1 cellular context compared by ENCODE assay signal in the genomic region with DNA sequence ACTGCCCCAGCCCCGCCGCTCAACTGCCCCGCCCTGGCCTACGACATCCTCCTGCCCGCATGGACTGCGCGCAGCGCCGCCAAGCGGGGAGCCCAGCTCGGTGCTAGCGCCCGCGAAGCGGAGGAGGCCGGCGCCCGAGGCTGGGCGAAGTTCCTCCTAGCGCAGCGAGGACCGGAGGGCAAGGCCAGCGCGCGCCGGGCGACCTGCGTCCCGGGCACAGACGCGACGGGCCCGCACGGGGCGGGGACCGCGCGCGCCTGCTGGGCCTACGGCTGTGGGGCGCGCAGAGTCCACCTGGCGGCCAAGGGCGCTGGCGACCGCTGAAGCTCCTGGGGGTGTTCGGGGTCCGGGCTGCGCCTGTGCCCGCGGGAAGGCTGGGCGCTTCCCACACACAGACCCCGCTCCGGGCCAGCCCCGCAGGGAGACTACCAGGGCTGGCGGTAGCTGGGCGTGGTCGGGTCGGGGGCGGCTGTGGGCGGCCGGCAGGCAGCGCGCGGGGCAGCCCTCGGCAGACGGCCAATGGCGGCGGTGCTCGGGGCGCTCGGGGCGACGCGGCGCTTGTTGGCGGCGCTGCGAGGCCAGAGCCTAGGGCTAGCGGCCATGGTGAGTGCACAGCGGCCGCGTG.
TF ChIP-seq lines count a peak whose summit lies in the region.

A gene (plus strand): TSS at position 511 of the 625 bp plus-strand sequence. CDS start 9 bp downstream, at position 520.

TF ChIP-seq in HepG2, 621 proteins besides CTCF, POLR2A, EP300 and RAD21 (continued from another document and continues in another):
- no peak for TF ChIP-seq CREM (IDR thresholded peaks at IDR 0.05)
- no peak for TF ChIP-seq CREM (CRISPR knock-in tag; IDR thresholded peaks at IDR 0.05)
- no peak for TF ChIP-seq ZNF260 (CRISPR knock-in tag; IDR thresholded peaks at IDR 0.05; ENCODE audit: borderline replicate concordance, low read depth)
- peak; percentile 81 for TF ChIP-seq THAP11 (CRISPR knock-in tag; IDR thresholded peaks at IDR 0.05)
- peak; percentile 75; the same call in 1 of the 2 replicates for TF ChIP-seq ZNF788 (CRISPR knock-in tag; IDR thresholded peaks at IDR 0.05; ENCODE audit: borderline replicate concordance)
- TF ChIP-seq ZNF501 (CRISPR knock-in tag; IDR thresholded peaks at IDR 0.05) = no peak
- TF ChIP-seq, protein P1, sequence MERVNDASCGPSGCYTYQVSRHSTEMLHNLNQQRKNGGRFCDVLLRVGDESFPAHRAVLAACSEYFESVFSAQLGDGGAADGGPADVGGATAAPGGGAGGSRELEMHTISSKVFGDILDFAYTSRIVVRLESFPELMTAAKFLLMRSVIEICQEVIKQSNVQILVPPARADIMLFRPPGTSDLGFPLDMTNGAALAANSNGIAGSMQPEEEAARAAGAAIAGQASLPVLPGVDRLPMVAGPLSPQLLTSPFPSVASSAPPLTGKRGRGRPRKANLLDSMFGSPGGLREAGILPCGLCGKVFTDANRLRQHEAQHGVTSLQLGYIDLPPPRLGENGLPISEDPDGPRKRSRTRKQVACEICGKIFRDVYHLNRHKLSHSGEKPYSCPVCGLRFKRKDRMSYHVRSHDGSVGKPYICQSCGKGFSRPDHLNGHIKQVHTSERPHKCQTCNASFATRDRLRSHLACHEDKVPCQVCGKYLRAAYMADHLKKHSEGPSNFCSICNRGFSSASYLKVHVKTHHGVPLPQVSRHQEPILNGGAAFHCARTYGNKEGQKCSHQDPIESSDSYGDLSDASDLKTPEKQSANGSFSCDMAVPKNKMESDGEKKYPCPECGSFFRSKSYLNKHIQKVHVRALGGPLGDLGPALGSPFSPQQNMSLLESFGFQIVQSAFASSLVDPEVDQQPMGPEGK (CRISPR knock-in tag; IDR thresholded peaks at IDR 0.05) = peak; percentile 76
- peak; percentile 93 for TF ChIP-seq ZMYM2 (CRISPR knock-in tag; IDR thresholded peaks at IDR 0.05)
- TF ChIP-seq, protein P2, sequence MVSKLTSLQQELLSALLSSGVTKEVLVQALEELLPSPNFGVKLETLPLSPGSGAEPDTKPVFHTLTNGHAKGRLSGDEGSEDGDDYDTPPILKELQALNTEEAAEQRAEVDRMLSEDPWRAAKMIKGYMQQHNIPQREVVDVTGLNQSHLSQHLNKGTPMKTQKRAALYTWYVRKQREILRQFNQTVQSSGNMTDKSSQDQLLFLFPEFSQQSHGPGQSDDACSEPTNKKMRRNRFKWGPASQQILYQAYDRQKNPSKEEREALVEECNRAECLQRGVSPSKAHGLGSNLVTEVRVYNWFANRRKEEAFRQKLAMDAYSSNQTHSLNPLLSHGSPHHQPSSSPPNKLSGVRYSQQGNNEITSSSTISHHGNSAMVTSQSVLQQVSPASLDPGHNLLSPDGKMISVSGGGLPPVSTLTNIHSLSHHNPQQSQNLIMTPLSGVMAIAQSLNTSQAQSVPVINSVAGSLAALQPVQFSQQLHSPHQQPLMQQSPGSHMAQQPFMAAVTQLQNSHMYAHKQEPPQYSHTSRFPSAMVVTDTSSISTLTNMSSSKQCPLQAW (CRISPR knock-in tag; IDR thresholded peaks at IDR 0.05) = peak; percentile 56; the same call in 1 of the 2 replicates
- 0 out of 2 replicates have a peak, but pooled peaks have one; percentile 66 for TF ChIP-seq ZNF24 (IDR thresholded peaks at IDR 0.05)
- TF ChIP-seq SNRNP70 (IDR thresholded peaks at IDR 0.05; ENCODE audit: low read depth, low read length) = no peak
- no peak for TF ChIP-seq PRPF4 (IDR thresholded peaks at IDR 0.05; ENCODE audit: low read depth, low read length, poor library complexity, severe bottlenecking)
- TF ChIP-seq ZNF766 (CRISPR knock-in tag; IDR thresholded peaks at IDR 0.05; ENCODE audit: borderline replicate concordance) = 0 out of 2 replicates have a peak, but pooled peaks have one; percentile 60
- no peak for TF ChIP-seq ZNF10 (CRISPR knock-in tag; IDR thresholded peaks at IDR 0.05; ENCODE audit: borderline replicate concordance, low read depth)
- TF ChIP-seq JUN (CRISPR knock-in tag; IDR thresholded peaks at IDR 0.05) = no peak
- TF ChIP-seq ZNF75D (CRISPR knock-in tag; IDR thresholded peaks at IDR 0.05; ENCODE audit: borderline replicate concordance) = no peak
- 0 out of 2 replicates have a peak, but pooled peaks have one; percentile 26 for TF ChIP-seq ZNF644 (CRISPR knock-in tag; IDR thresholded peaks at IDR 0.05; ENCODE audit: low read depth)
- TF ChIP-seq ZFY (CRISPR knock-in tag; IDR thresholded peaks at IDR 0.05) = peak; percentile 95
- no peak for TF ChIP-seq THYN1 (CRISPR knock-in tag; IDR thresholded peaks at IDR 0.05; ENCODE audit: borderline replicate concordance, low read depth)
- TF ChIP-seq, protein P3, sequence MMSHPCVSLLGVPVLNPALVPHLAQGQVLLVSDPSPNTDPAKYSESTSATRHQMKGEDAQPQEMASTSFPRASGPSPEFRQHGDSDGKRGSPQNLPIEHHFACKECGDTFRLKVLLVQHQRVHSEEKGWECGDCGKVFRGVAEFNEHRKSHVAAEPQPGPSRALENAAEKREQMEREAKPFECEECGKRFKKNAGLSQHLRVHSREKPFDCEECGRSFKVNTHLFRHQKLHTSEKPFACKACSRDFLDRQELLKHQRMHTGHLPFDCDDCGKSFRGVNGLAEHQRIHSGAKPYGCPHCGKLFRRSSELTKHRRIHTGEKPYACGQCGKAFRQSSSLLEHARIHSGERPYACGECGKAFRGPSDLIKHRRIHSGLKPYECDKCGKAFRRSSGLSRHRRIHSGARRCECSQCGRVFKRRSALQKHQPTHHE (CRISPR knock-in tag; IDR thresholded peaks at IDR 0.05; ENCODE audit: borderline replicate concordance) = peak; percentile 29; the same call in 1 of the 2 replicates
- no peak for TF ChIP-seq TCF12 (IDR thresholded peaks at IDR 0.05)
- peak; percentile 80 for TF ChIP-seq TCF12 (CRISPR knock-in tag; IDR thresholded peaks at IDR 0.05)
- TF ChIP-seq TCF7L2 (IDR thresholded peaks at IDR 0.05; ENCODE audit: low read depth, low read length) = no peak
- peak; percentile 62; the same call in 1 of the 2 replicates for TF ChIP-seq ZNF605 (CRISPR knock-in tag; IDR thresholded peaks at IDR 0.05)
- TF ChIP-seq ZNF234 (CRISPR knock-in tag; conservative IDR thresholded peaks at IDR 0.05) = no peak
- TF ChIP-seq ZNF282 (IDR thresholded peaks at IDR 0.05; ENCODE audit: partially characterized antibody) = no peak
- TF ChIP-seq, protein P4, sequence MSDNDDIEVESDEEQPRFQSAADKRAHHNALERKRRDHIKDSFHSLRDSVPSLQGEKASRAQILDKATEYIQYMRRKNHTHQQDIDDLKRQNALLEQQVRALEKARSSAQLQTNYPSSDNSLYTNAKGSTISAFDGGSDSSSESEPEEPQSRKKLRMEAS (IDR thresholded peaks at IDR 0.05) = peak; percentile 84
- TF ChIP-seq SIX1 (CRISPR knock-in tag; IDR thresholded peaks at IDR 0.05; ENCODE audit: borderline replicate concordance) = no peak
- TF ChIP-seq, protein P5, sequence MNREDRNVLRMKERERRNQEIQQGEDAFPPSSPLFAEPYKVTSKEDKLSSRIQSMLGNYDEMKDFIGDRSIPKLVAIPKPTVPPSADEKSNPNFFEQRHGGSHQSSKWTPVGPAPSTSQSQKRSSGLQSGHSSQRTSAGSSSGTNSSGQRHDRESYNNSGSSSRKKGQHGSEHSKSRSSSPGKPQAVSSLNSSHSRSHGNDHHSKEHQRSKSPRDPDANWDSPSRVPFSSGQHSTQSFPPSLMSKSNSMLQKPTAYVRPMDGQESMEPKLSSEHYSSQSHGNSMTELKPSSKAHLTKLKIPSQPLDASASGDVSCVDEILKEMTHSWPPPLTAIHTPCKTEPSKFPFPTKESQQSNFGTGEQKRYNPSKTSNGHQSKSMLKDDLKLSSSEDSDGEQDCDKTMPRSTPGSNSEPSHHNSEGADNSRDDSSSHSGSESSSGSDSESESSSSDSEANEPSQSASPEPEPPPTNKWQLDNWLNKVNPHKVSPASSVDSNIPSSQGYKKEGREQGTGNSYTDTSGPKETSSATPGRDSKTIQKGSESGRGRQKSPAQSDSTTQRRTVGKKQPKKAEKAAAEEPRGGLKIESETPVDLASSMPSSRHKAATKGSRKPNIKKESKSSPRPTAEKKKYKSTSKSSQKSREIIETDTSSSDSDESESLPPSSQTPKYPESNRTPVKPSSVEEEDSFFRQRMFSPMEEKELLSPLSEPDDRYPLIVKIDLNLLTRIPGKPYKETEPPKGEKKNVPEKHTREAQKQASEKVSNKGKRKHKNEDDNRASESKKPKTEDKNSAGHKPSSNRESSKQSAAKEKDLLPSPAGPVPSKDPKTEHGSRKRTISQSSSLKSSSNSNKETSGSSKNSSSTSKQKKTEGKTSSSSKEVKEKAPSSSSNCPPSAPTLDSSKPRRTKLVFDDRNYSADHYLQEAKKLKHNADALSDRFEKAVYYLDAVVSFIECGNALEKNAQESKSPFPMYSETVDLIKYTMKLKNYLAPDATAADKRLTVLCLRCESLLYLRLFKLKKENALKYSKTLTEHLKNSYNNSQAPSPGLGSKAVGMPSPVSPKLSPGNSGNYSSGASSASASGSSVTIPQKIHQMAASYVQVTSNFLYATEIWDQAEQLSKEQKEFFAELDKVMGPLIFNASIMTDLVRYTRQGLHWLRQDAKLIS (CRISPR knock-in tag; IDR thresholded peaks at IDR 0.05) = no peak
- TF ChIP-seq KDM1A (CRISPR knock-in tag; IDR thresholded peaks at IDR 0.05) = peak; percentile 53; the same call in 1 of the 2 replicates
- TF ChIP-seq ZNF850 (CRISPR knock-in tag; conservative IDR thresholded peaks at IDR 0.05) = no peak
- TF ChIP-seq, protein P6, sequence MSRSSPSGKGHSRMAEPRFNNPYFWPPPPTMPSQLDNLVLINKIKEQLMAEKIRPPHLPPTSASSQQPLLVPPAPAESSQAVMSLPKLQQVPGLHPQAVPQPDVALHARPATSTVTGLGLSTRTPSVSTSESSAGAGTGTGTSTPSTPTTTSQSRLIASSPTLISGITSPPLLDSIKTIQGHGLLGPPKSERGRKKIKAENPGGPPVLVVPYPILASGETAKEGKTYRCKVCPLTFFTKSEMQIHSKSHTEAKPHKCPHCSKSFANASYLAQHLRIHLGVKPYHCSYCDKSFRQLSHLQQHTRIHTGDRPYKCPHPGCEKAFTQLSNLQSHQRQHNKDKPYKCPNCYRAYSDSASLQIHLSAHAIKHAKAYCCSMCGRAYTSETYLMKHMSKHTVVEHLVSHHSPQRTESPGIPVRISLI (CRISPR knock-in tag; IDR thresholded peaks at IDR 0.05; ENCODE audit: borderline replicate concordance) = no peak; the same call in 1 of the 2 replicates
- no peak for TF ChIP-seq KDM4B (CRISPR knock-in tag; IDR thresholded peaks at IDR 0.05)
- TF ChIP-seq PAF1 (CRISPR knock-in tag; IDR thresholded peaks at IDR 0.05) = no peak
- TF ChIP-seq, protein P7, sequence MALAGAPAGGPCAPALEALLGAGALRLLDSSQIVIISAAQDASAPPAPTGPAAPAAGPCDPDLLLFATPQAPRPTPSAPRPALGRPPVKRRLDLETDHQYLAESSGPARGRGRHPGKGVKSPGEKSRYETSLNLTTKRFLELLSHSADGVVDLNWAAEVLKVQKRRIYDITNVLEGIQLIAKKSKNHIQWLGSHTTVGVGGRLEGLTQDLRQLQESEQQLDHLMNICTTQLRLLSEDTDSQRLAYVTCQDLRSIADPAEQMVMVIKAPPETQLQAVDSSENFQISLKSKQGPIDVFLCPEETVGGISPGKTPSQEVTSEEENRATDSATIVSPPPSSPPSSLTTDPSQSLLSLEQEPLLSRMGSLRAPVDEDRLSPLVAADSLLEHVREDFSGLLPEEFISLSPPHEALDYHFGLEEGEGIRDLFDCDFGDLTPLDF (CRISPR knock-in tag; IDR thresholded peaks at IDR 0.05) = peak; percentile 58
- peak; percentile 88 for TF ChIP-seq ZSCAN21 (CRISPR knock-in tag; IDR thresholded peaks at IDR 0.05; ENCODE audit: borderline replicate concordance)
- TF ChIP-seq SRY (CRISPR knock-in tag; IDR thresholded peaks at IDR 0.05) = peak; percentile 77; the same call in 1 of the 2 replicates
- TF ChIP-seq RORA (CRISPR knock-in tag; IDR thresholded peaks at IDR 0.05) = no peak
- no peak for TF ChIP-seq ZNF20 (CRISPR knock-in tag; IDR thresholded peaks at IDR 0.05)
- TF ChIP-seq MTA3 (CRISPR knock-in tag; IDR thresholded peaks at IDR 0.05) = no peak
- TF ChIP-seq PAX8 (CRISPR knock-in tag; IDR thresholded peaks at IDR 0.05; ENCODE audit: borderline replicate concordance) = peak; percentile 93
- TF ChIP-seq, protein P8, sequence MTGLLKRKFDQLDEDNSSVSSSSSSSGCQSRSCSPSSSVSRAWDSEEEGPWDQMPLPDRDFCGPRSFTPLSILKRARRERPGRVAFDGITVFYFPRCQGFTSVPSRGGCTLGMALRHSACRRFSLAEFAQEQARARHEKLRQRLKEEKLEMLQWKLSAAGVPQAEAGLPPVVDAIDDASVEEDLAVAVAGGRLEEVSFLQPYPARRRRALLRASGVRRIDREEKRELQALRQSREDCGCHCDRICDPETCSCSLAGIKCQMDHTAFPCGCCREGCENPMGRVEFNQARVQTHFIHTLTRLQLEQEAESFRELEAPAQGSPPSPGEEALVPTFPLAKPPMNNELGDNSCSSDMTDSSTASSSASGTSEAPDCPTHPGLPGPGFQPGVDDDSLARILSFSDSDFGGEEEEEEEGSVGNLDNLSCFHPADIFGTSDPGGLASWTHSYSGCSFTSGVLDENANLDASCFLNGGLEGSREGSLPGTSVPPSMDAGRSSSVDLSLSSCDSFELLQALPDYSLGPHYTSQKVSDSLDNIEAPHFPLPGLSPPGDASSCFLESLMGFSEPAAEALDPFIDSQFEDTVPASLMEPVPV (CRISPR knock-in tag; IDR thresholded peaks at IDR 0.05) = no peak
- 0 out of 2 replicates have a peak, but pooled peaks have one; percentile 47 for TF ChIP-seq ZNF558 (CRISPR knock-in tag; IDR thresholded peaks at IDR 0.05; ENCODE audit: borderline replicate concordance)
- TF ChIP-seq NFKBIZ (CRISPR knock-in tag; IDR thresholded peaks at IDR 0.05) = 0 out of 2 replicates have a peak, but pooled peaks have one; percentile 41
- TF ChIP-seq MXD4 (CRISPR knock-in tag; IDR thresholded peaks at IDR 0.05) = no peak
- no peak for TF ChIP-seq ZNF616 (CRISPR knock-in tag; IDR thresholded peaks at IDR 0.05; ENCODE audit: low read depth)
- no peak; the same call in 1 of the 2 replicates for TF ChIP-seq NFKB2 (CRISPR knock-in tag; IDR thresholded peaks at IDR 0.05; ENCODE audit: borderline replicate concordance)
- peak; percentile 82; the same call in 1 of the 2 replicates for TF ChIP-seq ZNF589 (CRISPR knock-in tag; conservative IDR thresholded peaks at IDR 0.05)
- no peak for TF ChIP-seq CBX2 (IDR thresholded peaks at IDR 0.05; ENCODE audit: low read depth, low read length)
- TF ChIP-seq CBX2 (CRISPR knock-in tag; IDR thresholded peaks at IDR 0.05; ENCODE audit: low read depth) = no peak
